8 cellular contexts compared by ENCODE assay signal in genomic region chr20:3209023-3209945, GRCh38. TPM values are rescaled to one million over a fixed set of nuclear protein-coding genes. Genes with fewer than 3 reads are reported as not detected.
DNase-seq lines count a peak whose midpoint lies in the region; ATAC-seq and TF ChIP-seq lines count a peak whose summit lies in the region.

TSS of gene ITPA (plus strand) at chr20:3209498. CDS start at chr20:3209552, 54 bp downstream.

- peak within 1 kb of the TSS; percentile 82 for H3K27ac ChIP-seq in colonic mucosa

- DNase-seq in AG04449 (ENCODE audit: low read depth, low spot score) = no peak
- DNase-seq in NCI-H146 (lab: John Stamatoyannopoulos, UW) = peak; percentile 62
- peak; percentile 39 to 52 for DNase-seq in activated CD4-positive, alpha-beta T cell treated with anti-CD3 and anti-CD28 coated beads for 24 hours (ENCODE audit: low read depth in 2 of 2)
- peak; percentile 73 for DNase-seq in colonic mucosa
- DNase-seq in left kidney (ENCODE audit: low read depth, low spot score) = peak; percentile 84
- DNase-seq in stimulated activated CD4-positive, alpha-beta T cell treated with anti-CD3 and anti-CD28 coated beads, Interleukin-2, amount 100 ng/mL, for 24 hours = peak; percentile 67 to 71

- peaks cover 11% of the 10 kb centered on the region for H3K36me3 ChIP-seq in colonic mucosa

- H3K4me1 ChIP-seq in colonic mucosa = no peaks in the 10 kb centered on the region

- POLR2A ChIA-PET in AG04449 (lab: Yijun Ruan, JAX) = interaction anchor here (1.4 kb wide), 1 partner anchor 11 kb away, joined by 3 read pairs; no protein-coding TSS in a partner anchor

- intact Hi-C loops in colonic mucosa (cut with DNase I) = loop anchor here (5.0 kb wide), 1 partner anchor 47 kb away; no protein-coding TSS in a partner anchor

- CTCF ChIA-PET in AG04449 (lab: Yijun Ruan, JAX) = interaction anchor here (1.6 to 8.1 kb wide), 3 partner anchors 11 to 18 kb away, joined by 3 to 74 read pairs (median 4); no protein-coding TSS in a partner anchor

- no peaks in the 10 kb centered on the region for H3K27me3 ChIP-seq in colonic mucosa

- peak within 1 kb of the TSS; percentile 88 to 95 for H3K9ac ChIP-seq in colonic mucosa (ENCODE audit: low read depth in 2 of 2, low read length in 2 of 2)

- TF ChIP-seq CTCF in AG04449 (IDR thresholded peaks at IDR 0.05; ENCODE audit: insufficient read depth, low read length, missing control alignments) = no peak
- no peak for TF ChIP-seq CTCF in colonic mucosa (IDR thresholded peaks at IDR 0.05)

- ATAC-seq in GM18909 (IDR thresholded peaks at IDR 0.05; ENCODE audit: poor library complexity, unreplicated experiment) (peak; percentile 45), GM19328 (IDR thresholded peaks at IDR 0.05; ENCODE audit: unreplicated experiment) (no peak)

- H3K4me3 ChIP-seq in AG04449 (ENCODE audit: low read depth, low read length) = peak within 1 kb of the TSS; percentile 89
- H3K4me3 ChIP-seq in colonic mucosa = peak within 1 kb of the TSS; percentile 95

- H3K9me3 ChIP-seq in colonic mucosa = no peaks in the 10 kb centered on the region

RNA-seq across cellular contexts. Expression of gene ITPA, which starts in this region (rescaled TPM):
- 10 to 100 TPM; 35.2 to 67.6 TPM for total RNA-seq in colonic mucosa
